ENCODE assay signal across 1 cellular context in the genomic region with DNA sequence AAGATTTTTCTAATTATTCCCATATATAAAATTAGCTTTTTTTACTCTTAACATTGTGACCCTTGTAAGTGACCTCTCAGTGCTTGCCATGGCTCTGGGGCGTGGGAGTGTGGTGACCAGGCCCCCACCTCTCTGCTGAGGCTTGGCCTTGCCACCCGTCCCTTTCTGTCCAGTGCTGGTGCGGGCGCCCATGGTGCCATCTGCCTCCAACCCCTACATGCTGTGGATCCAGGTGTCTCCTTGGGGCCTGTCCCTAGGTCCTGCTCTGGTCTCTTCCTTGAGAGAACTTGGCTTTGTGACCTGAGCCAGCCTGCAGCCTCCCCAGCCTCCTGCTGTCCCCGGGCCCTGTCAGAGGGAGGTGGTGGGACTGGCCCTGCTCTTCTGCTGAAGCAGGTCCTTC.
TF ChIP-seq lines count a peak whose summit lies in the region.

No MANE protein-coding gene starts in this region.

TF ChIP-seq in GM23338, 12 proteins besides CTCF, POLR2A, EP300 and RAD21:
- TF ChIP-seq ZNF462 (CRISPR knock-in tag; IDR thresholded peaks at IDR 0.05) (no peak), CREB1 (CRISPR knock-in tag; IDR thresholded peaks at IDR 0.05; ENCODE audit: low read depth) (no peak), NANOG (IDR thresholded peaks at IDR 0.05; ENCODE audit: borderline replicate concordance) (no peak), EZH2phosphoT487 (IDR thresholded peaks at IDR 0.05; ENCODE audit: unreplicated experiment) (peak; percentile 25), POLR2AphosphoS5 (IDR thresholded peaks at IDR 0.05; ENCODE audit: low read depth) (no peak), STAT1 (IDR thresholded peaks at IDR 0.05; ENCODE audit: unreplicated experiment) (no peak)
